ENCODE assay signal across 27 cellular contexts in the genomic region with DNA sequence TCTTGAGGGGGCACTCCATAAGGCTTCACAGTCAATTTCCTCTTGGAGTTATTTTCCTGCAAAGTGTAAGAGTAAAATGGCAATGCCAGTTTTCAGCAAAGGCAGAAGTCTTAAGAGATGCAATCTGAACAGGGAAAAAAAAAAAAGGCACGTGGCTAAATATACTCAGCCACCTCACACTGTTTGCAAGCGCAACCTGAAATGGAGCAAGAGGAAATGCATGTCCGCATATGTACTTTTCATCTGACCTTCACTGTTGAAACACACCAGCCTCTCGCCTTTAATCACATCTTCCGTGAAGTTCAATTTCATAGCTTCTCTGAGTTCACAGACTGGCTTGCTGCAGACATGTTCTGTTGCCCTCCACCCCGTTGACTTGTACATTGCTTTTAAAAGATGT.
"Had no signal": no experiment of that assay in that cellular context is flagged by ENCODE, and none has a peak within 500 bp of the region (broad histone marks: within the 10 kb centered on the region; RNA-seq: fewer than 3 reads in every experiment).

No MANE protein-coding gene starts in this region.

- H3K36me3 ChIP-seq: neural progenitor cell, right lobe of liver, thoracic aorta had no signal

- H3K27ac ChIP-seq: coronary artery, left ventricle myocardium inferior, lower lobe of right lung, neural progenitor cell, right lobe of liver, thoracic aorta, tibial nerve, upper lobe of left lung had no signal

- H3K9me3 ChIP-seq: esophagus squamous epithelium, left ventricle myocardium inferior, lower lobe of right lung, right lobe of liver, thoracic aorta, tibial nerve, upper lobe of left lung had no signal

- H3K27me3 ChIP-seq: esophagus squamous epithelium, neural progenitor cell, right lobe of liver, tibial nerve, upper lobe of left lung had no signal

- H3K9me3 Mint-ChIP-seq: effector memory CD8-positive, alpha-beta T cell; immature natural killer cell; natural killer cell; neural progenitor cell; stimulated activated naive B cell treated with anti-CD40 and anti-IgM and Interleukin-4, amounts not matched to agents 10 μg/mL and 1 μg/mL and 100 μg/mL, for 72 hours; stimulated activated naive CD8-positive, alpha-beta T cell treated with anti-CD3 and anti-CD28 coated beads, Interleukin-15, Interleukin-2, amounts not matched to agents 100 ng/mL and 50 ng/mL, for 24 hours had no signal

- H3K4me1 ChIP-seq: lower lobe of right lung, neural progenitor cell, right lobe of liver, tibial nerve, upper lobe of left lung had no signal

- H3K27me3 Mint-ChIP-seq: effector memory CD8-positive, alpha-beta T cell; stimulated activated naive B cell treated with anti-CD40 and anti-IgM and Interleukin-4, amounts not matched to agents 10 μg/mL and 1 μg/mL and 100 μg/mL, for 72 hours; stimulated activated naive CD8-positive, alpha-beta T cell treated with anti-CD3 and anti-CD28 coated beads, Interleukin-15, Interleukin-2, amounts not matched to agents 100 ng/mL and 50 ng/mL, for 24 hours had no signal

- ATAC-seq: effector memory CD8-positive, alpha-beta T cell; lower lobe of right lung; natural killer cell; right lobe of liver; stimulated activated naive B cell treated with anti-CD40 and anti-IgM and Interleukin-4, amounts not matched to agents 10 μg/mL and 1 μg/mL and 100 μg/mL, for 72 hours had no signal

- H3K4me3 Mint-ChIP-seq: effector memory CD8-positive, alpha-beta T cell; immature natural killer cell; natural killer cell; neural progenitor cell; stimulated activated naive B cell treated with anti-CD40 and anti-IgM and Interleukin-4, amounts not matched to agents 10 μg/mL and 1 μg/mL and 100 μg/mL, for 72 hours; stimulated activated naive CD8-positive, alpha-beta T cell treated with anti-CD3 and anti-CD28 coated beads, Interleukin-15, Interleukin-2, amounts not matched to agents 100 ng/mL and 50 ng/mL, for 24 hours had no signal

- H3K4me3 ChIP-seq: coronary artery, esophagus squamous epithelium, left ventricle myocardium inferior, lower lobe of right lung, neural progenitor cell, right lobe of liver, thoracic aorta, tibial nerve, upper lobe of left lung had no signal

- H3K36me3 Mint-ChIP-seq: natural killer cell had no signal

- H3K27ac Mint-ChIP-seq: immature natural killer cell; natural killer cell; neural progenitor cell; stimulated activated naive B cell treated with anti-CD40 and anti-IgM and Interleukin-4, amounts not matched to agents 10 μg/mL and 1 μg/mL and 100 μg/mL, for 72 hours; stimulated activated naive CD8-positive, alpha-beta T cell treated with anti-CD3 and anti-CD28 coated beads, Interleukin-15, Interleukin-2, amounts not matched to agents 100 ng/mL and 50 ng/mL, for 24 hours had no signal

- DNase-seq: dermis blood vessel endothelial cell; effector memory CD8-positive, alpha-beta T cell; erythroblast; esophagus squamous epithelium; foreskin melanocyte; hypothalamus; immature natural killer cell; islet precursor cell; kidney glomerular epithelial cell; left colon; left ventricle myocardium inferior; lower lobe of right lung; natural killer cell; nucleus accumbens; posterior cingulate gyrus; retina; right lobe of liver; small intestine; stimulated activated CD4-positive, alpha-beta T cell treated with anti-CD3 and anti-CD28 coated beads, Interleukin-15, amount 100 ng/mL, for 24 hours; stimulated activated CD4-positive, alpha-beta T cell treated with anti-CD3 and anti-CD28 coated beads, Interleukin-2, amount 100 ng/mL, for 48 hours; stimulated activated naive B cell treated with anti-CD40 and anti-IgM and Interleukin-4, amounts not matched to agents 10 μg/mL and 1 μg/mL and 100 μg/mL, for 72 hours; upper lobe of left lung had no signal

- H3K4me1 Mint-ChIP-seq: immature natural killer cell; natural killer cell; stimulated activated naive B cell treated with anti-CD40 and anti-IgM and Interleukin-4, amounts not matched to agents 10 μg/mL and 1 μg/mL and 100 μg/mL, for 72 hours had no signal
